ENCODE assay signal across 8 cellular contexts in genomic region chr17:62628845-62629555, GRCh38. TPM values are rescaled to one million over a fixed set of nuclear protein-coding genes. Genes with fewer than 3 reads are reported as not detected.
A peak's percentile ranks its signal among the peaks of the same experiment; 100 is the strongest.
DNase-seq lines count a peak whose midpoint lies in the region; ATAC-seq and TF ChIP-seq lines count a peak whose summit lies in the region.

No MANE protein-coding gene starts in this region.

- intact Hi-C loops in prostate gland (cut with DNase I), result no loop called here

- H3K4me2 ChIP-seq in DND-41 (ENCODE audit: insufficient read depth, low read length), result peak overlapping the region; percentile 97

- H3K27ac ChIP-seq in DND-41 (ENCODE audit: low read length) (no peak overlapping the region; the same call in 1 of the 2 replicates), prostate gland (peak overlapping the region; percentile 78 to 80)

- ATAC-seq in DND-41 (ENCODE audit: insufficient read depth, low read depth) (no peak), HG02973 (IDR thresholded peaks at IDR 0.05; ENCODE audit: unreplicated experiment) (no peak), GM19035 (IDR thresholded peaks at IDR 0.05; ENCODE audit: unreplicated experiment) (no peak)

- peaks cover 30% of the 10 kb centered on the region for H4K20me1 ChIP-seq in DND-41 (ENCODE audit: insufficient read depth, low read length)

- no peaks in the 10 kb centered on the region for H3K9me3 ChIP-seq in DND-41 (ENCODE audit: insufficient read depth, low read length, severe bottlenecking)
- H3K9me3 ChIP-seq in prostate gland, result no peaks in the 10 kb centered on the region

- TF ChIP-seq CTCF in DND-41 (IDR thresholded peaks at IDR 0.05; ENCODE audit: borderline replicate concordance, extremely low read depth, low read length, poor library complexity, severe bottlenecking) (no peak), prostate gland (IDR thresholded peaks at IDR 0.05) (no peak)

- H3K4me3 ChIP-seq in DND-41 (ENCODE audit: low read depth in 1 of 2, low read length in 2 of 2) (peak overlapping the region in 1 of 2 experiments; percentile 91; a peak in 2 of 4 replicates), prostate gland (peak overlapping the region; percentile 52 to 56)

- peaks cover 31% of the 10 kb centered on the region for H3K4me1 ChIP-seq in DND-41 (ENCODE audit: insufficient read depth, low read length)
- no peaks in the 10 kb centered on the region for H3K4me1 ChIP-seq in prostate gland (replicated peaks)

- H2AFZ ChIP-seq in DND-41 (ENCODE audit: low read depth, low read length), result no peak overlapping the region

- 38% methylated on average over 18 of the region's 18 CpGs for whole genome bisulfite sequencing in prostate gland

- DNase-seq in DND-41 (no peak), SK-N-DZ (ENCODE audit: low spot score) (peak; percentile 73), fibroblast of peridontal ligament (ENCODE audit: extremely low read depth) (peak; percentile 61), prostate gland (ENCODE audit: low spot score) (no peak), dedifferentiated amniotic fluid mesenchymal stem cell (ENCODE audit: extremely low spot score) (no peak), amygdala (lab: John Stamatoyannopoulos, UW) (no peak)

- H3K79me2 ChIP-seq in DND-41 (ENCODE audit: insufficient read depth, low read length), result no peaks in the 10 kb centered on the region; the same call in 1 of the 2 replicates

- TF ChIP-seq POLR2A in prostate gland (IDR thresholded peaks at IDR 0.05), result no peak

- H3K9ac ChIP-seq in DND-41 (ENCODE audit: low read depth, low read length), result peak overlapping the region; percentile 74; the same call in 1 of the 2 replicates

- H3K27me3 ChIP-seq in DND-41 (ENCODE audit: insufficient read depth, low read length, poor library complexity) (no peaks in the 10 kb centered on the region), prostate gland (replicated peaks; ENCODE audit: insufficient read depth) (no peaks in the 10 kb centered on the region)

- no peaks in the 10 kb centered on the region for H3K36me3 ChIP-seq in DND-41 (ENCODE audit: insufficient read depth, low read length)
- no peaks in the 10 kb centered on the region for H3K36me3 ChIP-seq in prostate gland

RNA-seq across cellular contexts. Expression of gene MRC2, which starts 1.5 kb away (rescaled TPM):
- 28.9 and 33.1 TPM in 2 replicates for polyA plus RNA-seq in SK-N-DZ (2014; cell fraction: cytosol; rRNA removed)
- 108 and 120 TPM in 2 replicates for polyA plus RNA-seq in SK-N-DZ (2014; cell fraction: nucleus; rRNA removed)
- 10 to 100 TPM; 34.2 to 73.7 TPM for total RNA-seq in prostate gland

Comparison
In these comparisons a context has a peak if more than half of its experiments do, and no peak if none do; other contexts are left out.
1. DNase-seq: peak in SK-N-DZ (single experiment) and fibroblast of peridontal ligament (single experiment); none in DND-41 (single experiment), prostate gland (single experiment), dedifferentiated amniotic fluid mesenchymal stem cell (single experiment) and amygdala (0 of 56).